ENCODE assay signal across 11 cellular contexts in the genomic region with DNA sequence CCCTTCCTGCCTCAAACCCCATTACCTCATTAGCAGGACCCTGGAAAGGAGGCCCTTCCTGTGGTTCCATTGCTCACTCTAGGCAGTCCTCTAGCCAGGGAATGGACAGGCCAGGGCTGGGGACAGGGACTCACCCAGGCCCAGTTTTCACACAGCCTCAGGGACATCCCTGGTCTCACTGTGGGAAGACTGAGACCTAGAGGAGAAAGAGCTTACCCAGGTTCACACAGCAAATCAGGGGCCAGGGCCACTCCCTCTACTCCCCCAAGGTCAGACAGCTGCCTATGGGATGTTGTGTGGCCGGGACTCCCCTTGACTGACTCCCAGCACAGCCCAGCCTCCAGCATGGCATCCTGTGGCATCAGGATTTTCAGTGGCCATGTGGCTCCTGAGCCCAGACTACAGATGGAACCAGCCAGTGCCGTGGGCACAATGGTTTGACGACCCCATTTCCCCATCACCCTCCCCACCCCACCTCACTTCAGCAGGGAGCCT. TPM values are rescaled to one million over a fixed set of nuclear protein-coding genes. Genes with fewer than 3 reads are reported as not detected.
DNase-seq lines count a peak whose midpoint lies in the region; ATAC-seq, FAIRE-seq and TF ChIP-seq lines count a peak whose summit lies in the region.
"Had no signal": no experiment of that assay in that cellular context is flagged by ENCODE, and none has a peak within 500 bp of the region (broad histone marks: within the 10 kb centered on the region; RNA-seq: fewer than 3 reads in every experiment).

No MANE protein-coding gene starts in this region.

- no peak overlapping the region for H2BK120ac ChIP-seq in H9 (ENCODE audit: low read depth, low read length, poor library complexity, severe bottlenecking)

- H3K36me3 Mint-ChIP-seq in chondrocyte (ENCODE audit: low read depth) = peaks cover 4% of the 10 kb centered on the region
- peaks cover 0 to 4% (median 0%) of the 10 kb centered on the region in 3 experiments; a peak in 1 of 7 replicates for H3K36me3 Mint-ChIP-seq in H9 (ENCODE audit: insufficient read depth in 1 of 3, low read depth in 3 of 3)

- no peak overlapping the region for H2AK5ac ChIP-seq in H9 (ENCODE audit: insufficient read length, low read length)

- no peak overlapping the region for H4K91ac ChIP-seq in H9 (ENCODE audit: insufficient read length, low read depth, low read length)

- no peaks in the 10 kb centered on the region for H3K36me3 ChIP-seq in OCI-LY3 (replicated peaks; ENCODE audit: low read depth, low read length)
- H3K36me3 ChIP-seq: ascending aorta, HAP-1, ovary had no signal

- H3K23me2 ChIP-seq in H9 (ENCODE audit: insufficient read length, low read depth, low read length, poor library complexity, severe bottlenecking) = no peaks in the 10 kb centered on the region

- H3K4me1 Mint-ChIP-seq in chondrocyte (ENCODE audit: low read depth) (peaks cover 35% of the 10 kb centered on the region), H9 (peaks cover 3 to 5% of the 10 kb centered on the region in 2 experiments; a peak in 1 of 4 replicates)

- H2BK5ac ChIP-seq in H9 (ENCODE audit: insufficient read length, low read length) = no peak overlapping the region

- no peak overlapping the region for H3K23ac ChIP-seq in H9 (ENCODE audit: insufficient read length, low read depth, low read length)

- H2BK20ac ChIP-seq in H9 (ENCODE audit: low read depth, low read length, poor library complexity, severe bottlenecking) = no peak overlapping the region

- no peak overlapping the region for H2BK15ac ChIP-seq in H9 (ENCODE audit: low read depth, low read length)

- H3K79me1 ChIP-seq in H9 (ENCODE audit: insufficient read depth, low read depth, low read length, poor library complexity, severe bottlenecking) = no peaks in the 10 kb centered on the region

- ATAC-seq in sciatic nerve (no peak), GM19023 (IDR thresholded peaks at IDR 0.05; ENCODE audit: unreplicated experiment) (no peak)

- no peak overlapping the region for H3K4me3 ChIP-seq in OCI-LY3 (ENCODE audit: low read length)
- H3K4me3 ChIP-seq: ascending aorta, HAP-1, ovary had no signal

- no peak overlapping the region for H4K5ac ChIP-seq in H9 (ENCODE audit: insufficient read length, low read depth, low read length)

- H3K18ac ChIP-seq in H9 (ENCODE audit: insufficient read length, low read depth, low read length) = no peak overlapping the region

- H3K27ac Mint-ChIP-seq in chondrocyte (ENCODE audit: unreplicated experiment) = no peak overlapping the region
- H3K27ac Mint-ChIP-seq in H9 = no peak overlapping the region

- H3K4me1 ChIP-seq in OCI-LY3 (ENCODE audit: low read length) (peaks cover 47% of the 10 kb centered on the region), H9 (ENCODE audit: insufficient read depth, low read length) (no peaks in the 10 kb centered on the region)
- H3K4me1 ChIP-seq: HAP-1 had no signal

- peak overlapping the region; percentile 19; the same call in 1 of the 2 replicates for H3K4me2 ChIP-seq in OCI-LY3 (ENCODE audit: low read length)
- H3K4me2 ChIP-seq in H9 (ENCODE audit: insufficient read depth, insufficient read length, low read length) = no peak overlapping the region

- H3K9me3 ChIP-seq in OCI-LY3 (ENCODE audit: insufficient read depth, low read length) (no peaks in the 10 kb centered on the region), H9 (ENCODE audit: control insufficient read depth, low read depth, low read length) (no peaks in the 10 kb centered on the region)
- H3K9me3 ChIP-seq: ascending aorta, HAP-1, ovary had no signal

- no peak for TF ChIP-seq CTCF in OCI-LY3 (IDR thresholded peaks at IDR 0.05; ENCODE audit: low read depth, low read length)
- no peak for TF ChIP-seq CTCF in chondrocyte (IDR thresholded peaks at IDR 0.05)
- no peak for TF ChIP-seq CTCF in H9 (conservative IDR thresholded peaks at IDR 0.05)

- no peaks in the 10 kb centered on the region for H3K79me2 ChIP-seq in OCI-LY3 (ENCODE audit: low read length)
- H3K79me2 ChIP-seq in H9 (ENCODE audit: insufficient read depth, low read length) = no peaks in the 10 kb centered on the region

- H3K4me3 Mint-ChIP-seq in chondrocyte (ENCODE audit: unreplicated experiment) = no peak overlapping the region
- no peak overlapping the region; a peak in 1 of 5 replicates for H3K4me3 Mint-ChIP-seq in H9

- no peak overlapping the region for H2BK12ac ChIP-seq in H9 (ENCODE audit: insufficient read length, low read depth, low read length)

- H4K20me1 ChIP-seq in OCI-LY3 (ENCODE audit: insufficient read depth, low read length) = no peaks in the 10 kb centered on the region
- H4K20me1 ChIP-seq in H9 (ENCODE audit: control insufficient read depth, insufficient read depth, insufficient read length) = no peaks in the 10 kb centered on the region

- H3K9me3 Mint-ChIP-seq in chondrocyte (ENCODE audit: low read depth) = no peaks in the 10 kb centered on the region
- no peaks in the 10 kb centered on the region for H3K9me3 Mint-ChIP-seq in H9

- H3K27me3 ChIP-seq in OCI-LY3 (ENCODE audit: low read depth, low read length) (no peaks in the 10 kb centered on the region), H9 (ENCODE audit: insufficient read depth, low read length) (no peaks in the 10 kb centered on the region)
- H3K27me3 ChIP-seq: ascending aorta, ovary had no signal

- H3K27me3 Mint-ChIP-seq in chondrocyte (ENCODE audit: low read depth) (no peaks in the 10 kb centered on the region), H9 (ENCODE audit: low read depth) (no peaks in the 10 kb centered on the region)

- H3K4ac ChIP-seq in H9 (ENCODE audit: low read depth, low read length) = no peak overlapping the region

- intact Hi-C loops in sciatic nerve (cut with DNase I) = no loop called here

- no CpG with 5 or more reads among the region's 3 CpGs for whole genome bisulfite sequencing in H9 (ENCODE audit: extremely low coverage, insufficient read length, low lambda C conversion rate)

- no peak for DNase-seq in GM12892 (ENCODE audit: insufficient read length)
- DNase-seq in chondrocyte (ENCODE audit: low spot score) = peak; percentile 39
- peak; percentile 49 for DNase-seq in sciatic nerve (ENCODE audit: low spot score)
- no peak for DNase-seq in putamen (ENCODE audit: low spot score)
- no peak for DNase-seq in H9
- DNase-seq: NCI-H82 had no signal

- H3K27ac ChIP-seq in OCI-LY3 (ENCODE audit: low read length) = no peak overlapping the region
- H3K27ac ChIP-seq in H9 (ENCODE audit: insufficient read length, low read depth, low read length) = no peak overlapping the region
- H3K27ac ChIP-seq: ovary had no signal

- no peak for TF ChIP-seq POLR2A in GM12892 (IDR thresholded peaks at IDR 0.05; ENCODE audit: low read depth, low read length)

- H3K9ac ChIP-seq in OCI-LY3 (ENCODE audit: low read length) = no peak overlapping the region; the same call in 1 of the 2 replicates
- no peak overlapping the region for H3K9ac ChIP-seq in H9 (ENCODE audit: extremely low read depth, insufficient read length, low read length)

- no peak overlapping the region for H3T11ph ChIP-seq in H9 (ENCODE audit: low read length)

- no peak overlapping the region for H4K8ac ChIP-seq in H9 (replicated peaks; ENCODE audit: insufficient read length, low read depth, low read length)

- H3K56ac ChIP-seq in H9 (ENCODE audit: insufficient read length, low read depth, low read length) = no peak overlapping the region

- no peak overlapping the region for H3K14ac ChIP-seq in H9 (ENCODE audit: insufficient read depth, low read length)

- FAIRE-seq in GM12892 (lab: Jason Lieb, UNC) = peak; percentile 57

- H2AFZ ChIP-seq in OCI-LY3 (ENCODE audit: low read depth, low read length) (peak overlapping the region; percentile 63; the same call in 1 of the 2 replicates), H9 (ENCODE audit: low read length) (no peak overlapping the region)

RNA-seq across cellular contexts. Expression of gene ADAMTS7, which starts 49.3 kb away (rescaled TPM):
- 0.45 TPM for polyA plus RNA-seq in GM12892 (2012; ENCODE audit: missing spikeins)
- 111 to 144 TPM (median 113 TPM) in 3 replicates for total RNA-seq in chondrocyte
- 16.6 TPM for total RNA-seq in sciatic nerve
- 23.1 and 25.0 TPM in 2 replicates for total RNA-seq in H9 (2021)

Comparison
In these comparisons a context has a peak if more than half of its experiments do, and no peak if none do; other contexts are left out.
1. DNase-seq: peak in chondrocyte (single experiment) and sciatic nerve (single experiment); none in GM12892 (single experiment), putamen (single experiment) and H9 (single experiment).